Comparison of ENCODE assay signal across 27 cellular contexts in the genomic region with DNA sequence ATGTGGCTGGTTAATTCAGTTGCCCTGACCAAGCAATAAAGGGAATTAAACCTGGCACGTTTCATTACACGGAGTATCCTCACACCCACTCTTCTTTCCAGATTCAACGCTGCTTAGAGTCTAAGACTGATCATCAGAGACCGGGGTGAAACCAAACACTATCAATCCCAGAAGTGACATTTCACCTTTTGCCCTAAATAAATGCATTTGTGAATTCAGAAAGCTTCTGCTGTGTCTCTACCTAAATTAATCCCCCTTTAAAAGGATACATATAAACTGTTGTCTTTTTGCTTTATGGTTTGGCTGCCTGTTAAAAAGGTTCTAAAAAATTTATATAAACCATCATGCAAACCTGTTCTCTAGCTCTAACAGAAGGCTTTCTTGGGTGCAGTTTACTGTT. TPM values are rescaled to one million over a fixed set of nuclear protein-coding genes. Genes with fewer than 3 reads are reported as not detected.
A peak's percentile ranks its signal among the peaks of the same experiment; 100 is the strongest.
DNase-seq lines count a peak whose midpoint lies in the region; ATAC-seq and TF ChIP-seq lines count a peak whose summit lies in the region.
"Had no signal": no experiment of that assay in that cellular context is flagged by ENCODE, and none has a peak within 500 bp of the region (broad histone marks: within the 10 kb centered on the region; RNA-seq: fewer than 3 reads in every experiment).

No MANE protein-coding gene starts in this region.

- peak in 1 of 4 donors; percentile 8 for TF ChIP-seq EP300 in sigmoid colon (IDR thresholded peaks at IDR 0.05)

- no peak for TF ChIP-seq POLR2A in sigmoid colon (IDR thresholded peaks at IDR 0.05)

- DNase-seq in NCI-H524 (lab: John Stamatoyannopoulos, UW) (peak; percentile 69 to 90), NCI-H82 (lab: John Stamatoyannopoulos, UW) (peak; percentile 90), WERI-Rb-1 (peak; percentile 30), sigmoid colon (no peak), COR-L47 (lab: John Stamatoyannopoulos, UW) (no peak), head of caudate nucleus (no peak), GM20000 (ENCODE audit: low spot score) (no peak)
- DNase-seq: 8988T; ACHN; BE2C; C1 segment of cervical spinal cord; Caco-2; Calu3; CD4-positive, alpha-beta memory T cell; CD4-positive, CD25-positive, alpha-beta regulatory T cell; CD8-positive, alpha-beta memory T cell; DMS 273 treated with DMSO at 0.1 percent for 48 hours; DMS153; DMS53; DMS79; DND-41; EL; GDM1 had no signal

- no peaks in the 10 kb centered on the region for H3K27me3 ChIP-seq in WERI-Rb-1 (ENCODE audit: insufficient read depth, low read depth, severe bottlenecking)
- H3K27me3 ChIP-seq in sigmoid colon: no peaks in the 10 kb centered on the region
- H3K27me3 ChIP-seq: BE2C, BLaER1 had no signal

- H3K4me3 ChIP-seq in WERI-Rb-1 (ENCODE audit: low read depth, low read length): no peak overlapping the region
- no peak overlapping the region for H3K4me3 ChIP-seq in sigmoid colon
- H3K4me3 ChIP-seq: BLaER1, GM12878 had no signal

- intact Hi-C loops in sigmoid colon (cut with DNase I) (no loop called here), head of caudate nucleus (cut with DNase I) (no loop called here)

- no peak for ATAC-seq in GM21526 (IDR thresholded peaks at IDR 0.05; ENCODE audit: low FRiP score, unreplicated experiment)
- ATAC-seq: GM12878 had no signal

- H3K36me3 ChIP-seq in WERI-Rb-1 (no peaks in the 10 kb centered on the region), sigmoid colon (no peaks in the 10 kb centered on the region)
- H3K36me3 ChIP-seq: BE2C, BLaER1 had no signal

- H3K9me3 ChIP-seq in WERI-Rb-1 (ENCODE audit: severe bottlenecking) (no peaks in the 10 kb centered on the region), sigmoid colon (no peaks in the 10 kb centered on the region)
- H3K9me3 ChIP-seq: BE2C, BLaER1, Caco-2 had no signal

- H3K27ac ChIP-seq in WERI-Rb-1 (no peak overlapping the region), sigmoid colon (peak overlapping the region in 3 of 4 donors; percentile 43 to 61 (median 59))
- H3K27ac ChIP-seq: BLaER1 had no signal

- TF ChIP-seq CTCF in WERI-Rb-1 (IDR thresholded peaks at IDR 0.05; ENCODE audit: low read depth, low read length): no peak
- no peak for TF ChIP-seq CTCF in sigmoid colon (IDR thresholded peaks at IDR 0.05)
- TF ChIP-seq CTCF in GM20000 (IDR thresholded peaks at IDR 0.05; ENCODE audit: extremely low read depth, missing control alignments): no peak

- 45 to 57% methylated on average over 4 of the region's 4 CpGs for WGBS in sigmoid colon, 2 donors

- peaks cover 0 to 10% (median 0%) of the 10 kb centered on the region in 4 donors for H3K4me1 ChIP-seq in sigmoid colon
- H3K4me1 ChIP-seq: BE2C, BLaER1 had no signal

RNA-seq across cellular contexts. Expression of gene TENM2, which starts 35.8 kb away (rescaled TPM):
- total RNA-seq in sigmoid colon: 1 to 10 TPM in 2 of 4 donors, under 1 TPM in 2; 0.27 to 6.4 (median 1.1) TPM
- polyA plus RNA-seq in sigmoid colon: under 1 TPM in 1 of 3 donors, not detected in 2; 0.31 TPM
- total RNA-seq: Calu3; CD4-positive, alpha-beta memory T cell; CD4-positive, CD25-positive, alpha-beta regulatory T cell had no signal
- polyA plus RNA-seq: CD14-positive monocyte; CD4-positive, alpha-beta memory T cell; CD4-positive, CD25-positive, alpha-beta regulatory T cell; CD8-positive, alpha-beta memory T cell had no signal

Comparison
In these comparisons a context has a peak if more than half of its experiments do, and no peak if none do; other contexts are left out.
1. DNase-seq: peak in NCI-H524 (2 of 2), NCI-H82 (single experiment) and WERI-Rb-1 (single experiment); none in sigmoid colon (single experiment), COR-L47 (single experiment), head of caudate nucleus (0 of 42) and GM20000 (single experiment).